In the genomic region with DNA sequence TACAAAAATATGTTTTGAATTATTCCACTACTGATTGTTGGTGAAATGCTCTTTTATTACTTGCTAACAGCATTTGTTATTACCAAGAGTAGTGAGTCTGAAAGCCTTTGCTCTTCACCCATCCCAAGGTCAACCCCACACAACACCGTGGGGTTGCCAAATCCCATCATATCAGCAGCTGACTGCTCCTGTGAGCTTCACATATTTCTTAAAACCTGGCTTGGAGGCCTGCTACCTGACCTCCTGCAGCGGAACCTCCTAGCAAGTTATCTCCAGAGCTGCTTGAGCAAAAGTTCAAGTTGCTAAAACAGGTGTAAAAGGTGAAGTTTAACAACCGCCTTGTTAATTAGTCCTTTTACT, we compare ENCODE assay signal across 13 cellular contexts. TPM values are rescaled to one million over a fixed set of nuclear protein-coding genes. Genes with fewer than 3 reads are reported as not detected.
A peak's percentile ranks its signal among the peaks of the same experiment; 100 is the strongest.
DNase-seq lines count a peak whose midpoint lies in the region; ATAC-seq, FAIRE-seq and TF ChIP-seq lines count a peak whose summit lies in the region.
"Had no signal": no experiment of that assay in that cellular context is flagged by ENCODE, and none has a peak within 500 bp of the region (broad histone marks: within the 10 kb centered on the region; RNA-seq: fewer than 3 reads in every experiment).

No MANE protein-coding gene starts in this region.

- peak overlapping the region; percentile 43 to 79 (median 77) for H3K27ac Mint-ChIP-seq in nephron
- H3K27ac Mint-ChIP-seq: CD4-positive, CD25-positive, alpha-beta regulatory T cell; GM23338; H9 had no signal

- H3K9me3 ChIP-seq in BLaER1: no peaks in the 10 kb centered on the region
- no peaks in the 10 kb centered on the region for H3K9me3 ChIP-seq in H1 (ENCODE audit: insufficient read depth in 2 of 2, low read depth in 1 of 2, low read length in 1 of 2)
- H3K9me3 ChIP-seq in smooth muscle cell (replicated peaks; ENCODE audit: low read depth): no peaks in the 10 kb centered on the region
- H3K9me3 ChIP-seq: A549 had no signal

- FAIRE-seq in H1 (lab: Jason Lieb, UNC): no peak
- FAIRE-seq: A549, GM12878, GM18507 had no signal

- H3K4me3 Mint-ChIP-seq in nephron: no peak overlapping the region
- H3K4me3 Mint-ChIP-seq: CD4-positive, CD25-positive, alpha-beta regulatory T cell; GM23338; H9 had no signal

- H3K4me3 ChIP-seq in BLaER1 (no peak overlapping the region), H1 (ENCODE audit: extremely low read depth in 1 of 4, insufficient read depth in 2 of 4, low read depth in 3 of 4, low read length in 4 of 4) (no peak overlapping the region), smooth muscle cell (no peak overlapping the region)
- H3K4me3 ChIP-seq: A549, GM12878, GM23338 had no signal

- H3K27ac ChIP-seq in BLaER1 (no peak overlapping the region), H1 (ENCODE audit: low read depth, low read length) (no peak overlapping the region), smooth muscle cell (ENCODE audit: low read depth) (no peak overlapping the region)
- H3K27ac ChIP-seq: A549 had no signal

- H3F3A ChIP-seq in smooth muscle cell (ENCODE audit: low read depth): peaks cover 8% of the 10 kb centered on the region

- no peak overlapping the region for H3K56ac ChIP-seq in H1 (replicated peaks; ENCODE audit: insufficient read length, low read depth, low read length)

- CTCF ChIA-PET in H1 (lab: Charles Lee; ENCODE audit: partially characterized antibody): interaction anchor here (1.0 to 2.5 kb wide), 3 partner anchors 9 to 230 kb away, joined by 3 to 8 read pairs (median 5); no protein-coding TSS in a partner anchor

- H3K79me1 ChIP-seq in H1 (ENCODE audit: low read depth, low read length): no peaks in the 10 kb centered on the region

- TF ChIP-seq CTCF in H1 (IDR thresholded peaks at IDR 0.05; ENCODE audit: control extremely low read depth in 1 of 3, insufficient read depth in 1 of 3, low read depth in 1 of 3, low read length in 3 of 3): no peak
- TF ChIP-seq CTCF in nephron (IDR thresholded peaks at IDR 0.05; ENCODE audit: unreplicated experiment in 3 of 3): no peak
- no peak for TF ChIP-seq CTCF in smooth muscle cell (IDR thresholded peaks at IDR 0.05; ENCODE audit: borderline replicate concordance, insufficient read depth, poor library complexity, severe bottlenecking)

- no peak overlapping the region for H2BK20ac ChIP-seq in H1 (ENCODE audit: low read length)

- TF ChIP-seq EP300 in H1 (IDR thresholded peaks at IDR 0.05; ENCODE audit: borderline replicate concordance in 1 of 2, low read depth in 2 of 2, low read length in 2 of 2): no peak

- no peak overlapping the region for H2BK120ac ChIP-seq in H1 (replicated peaks; ENCODE audit: low read depth, low read length)

- H2BK5ac ChIP-seq in H1 (ENCODE audit: low read depth, low read length): no peak overlapping the region

- TF ChIP-seq POLR2A in H1 (IDR thresholded peaks at IDR 0.05; ENCODE audit: control extremely low read depth in 1 of 2, low read depth in 2 of 2, low read length in 2 of 2): no peak

- H3K4me1 Mint-ChIP-seq in nephron: peaks cover 16% of the 10 kb centered on the region
- H3K4me1 Mint-ChIP-seq: GM23338, H9 had no signal

- H3K36me3 Mint-ChIP-seq in nephron (ENCODE audit: low read depth): no peaks in the 10 kb centered on the region
- H3K36me3 Mint-ChIP-seq: CD4-positive, CD25-positive, alpha-beta regulatory T cell had no signal

- H4K5ac ChIP-seq in H1 (ENCODE audit: insufficient read length, low read depth, low read length): no peak overlapping the region

- WGBS in H1 (ENCODE audit: extremely low coverage in 1 of 2, insufficient coverage in 1 of 2, insufficient read length in 1 of 2, insufficient replicate concordance in 2 of 2, low coverage in 1 of 2, low lambda C conversion rate in 2 of 2, missing lambda C conversion rate in 1 of 2), 2 experiments: 90% methylated on average over 3 of the region's 3 CpGs; no CpG with 5 or more reads in 1 of the 2 experiments
- 73% methylated on average over 3 of the region's 3 CpGs for WGBS in smooth muscle cell (ENCODE audit: low lambda C conversion rate)

- H3K23ac ChIP-seq in H1 (ENCODE audit: insufficient read length): no peak overlapping the region

- no peak overlapping the region for H3K14ac ChIP-seq in H1 (ENCODE audit: insufficient read length)

- H3K4me1 ChIP-seq in BLaER1 (peaks cover 14% of the 10 kb centered on the region), H1 (replicated peaks in 1 of 4; ENCODE audit: control insufficient read depth in 3 of 4, insufficient read depth in 4 of 4, low read length in 3 of 4) (no peaks in the 10 kb centered on the region), smooth muscle cell (ENCODE audit: low read depth) (no peaks in the 10 kb centered on the region)
- H3K4me1 ChIP-seq: A549 had no signal

- H2BK15ac ChIP-seq in H1 (ENCODE audit: low read length): no peak overlapping the region

- TF ChIP-seq RAD21 in H1 (IDR thresholded peaks at IDR 0.05 in 1 of 2, conservative IDR thresholded peaks at IDR 0.05 in 1 of 2; ENCODE audit: low read depth in 2 of 2, low read length in 2 of 2): no peak

- H2AFZ ChIP-seq in H1 (ENCODE audit: low read length) (peak overlapping the region; percentile 9; the same call in 1 of the 2 replicates), smooth muscle cell (ENCODE audit: low read depth) (no peak overlapping the region)
- H2AFZ ChIP-seq: GM23338 had no signal

- H3K36me3 ChIP-seq in BLaER1: no peaks in the 10 kb centered on the region
- no peaks in the 10 kb centered on the region for H3K36me3 ChIP-seq in H1 (ENCODE audit: control insufficient read depth in 2 of 4, insufficient read depth in 4 of 4, low read length in 3 of 4)
- no peaks in the 10 kb centered on the region for H3K36me3 ChIP-seq in smooth muscle cell (ENCODE audit: low read depth)

- H4K91ac ChIP-seq in H1 (replicated peaks; ENCODE audit: insufficient read length, low read length): no peak overlapping the region

- no peaks in the 10 kb centered on the region for H3K23me2 ChIP-seq in H1 (ENCODE audit: low read depth, low read length)

- no peaks in the 10 kb centered on the region for H3K27me3 Mint-ChIP-seq in nephron (ENCODE audit: low read depth)

- no peaks in the 10 kb centered on the region for H3K79me2 ChIP-seq in H1 (ENCODE audit: control insufficient read depth in 1 of 2, insufficient read depth in 2 of 2, low read length in 2 of 2)
- no peaks in the 10 kb centered on the region for H3K79me2 ChIP-seq in smooth muscle cell (ENCODE audit: low read depth)

- H3K9me3 Mint-ChIP-seq in nephron: no peaks in the 10 kb centered on the region
- H3K9me3 Mint-ChIP-seq: CD4-positive, CD25-positive, alpha-beta regulatory T cell; GM23338; H9 had no signal

- H4K20me1 ChIP-seq in BLaER1 (no peaks in the 10 kb centered on the region), H1 (replicated peaks in 1 of 2; ENCODE audit: control insufficient read depth in 1 of 2, insufficient read depth in 2 of 2, low read length in 2 of 2) (no peaks in the 10 kb centered on the region), smooth muscle cell (ENCODE audit: low read depth) (no peaks in the 10 kb centered on the region)

- H3K4me2 ChIP-seq in BLaER1 (peak overlapping the region; percentile 29; the same call in 1 of the 2 replicates), H1 (ENCODE audit: insufficient read depth in 1 of 2, low read depth in 2 of 2, low read length in 2 of 2) (no peak overlapping the region), smooth muscle cell (peak overlapping the region; percentile 72)
- H3K4me2 ChIP-seq: A549, GM23338 had no signal

- H3K4ac ChIP-seq in H1 (replicated peaks; ENCODE audit: insufficient read length, low read depth, low read length): no peak overlapping the region

- H4K8ac ChIP-seq in H1 (ENCODE audit: extremely low read depth, insufficient read depth, low read length): no peak overlapping the region

- ATAC-seq in GM18511 (IDR thresholded peaks at IDR 0.05; ENCODE audit: unreplicated experiment): no peak
- ATAC-seq: A549, GM12878, GM23338 had no signal

- no peak overlapping the region for H2AK5ac ChIP-seq in H1 (ENCODE audit: low read depth, low read length)

- no peak overlapping the region for H3K18ac ChIP-seq in H1 (ENCODE audit: extremely low read depth, low read length)

- H3K9ac ChIP-seq in BLaER1 (no peak overlapping the region), H1 (replicated peaks in 1 of 4; ENCODE audit: extremely low read depth in 1 of 4, low read depth in 3 of 4, low read length in 3 of 4) (no peak overlapping the region), smooth muscle cell (ENCODE audit: low read depth) (no peak overlapping the region)

- DNase-seq in H1 (ENCODE audit: low read depth in 1 of 2, low spot score in 2 of 2): no peak
- DNase-seq in smooth muscle cell (lab: John Stamatoyannopoulos, UW; ENCODE audit: unreplicated experiment): no peak
- no peak for DNase-seq in SHP77 treated with DMSO at 0.1 percent for 48 hours (lab: John Stamatoyannopoulos, UW)
- no peak for DNase-seq in dermis blood vessel endothelial cell
- DNase-seq: CD4-positive, CD25-positive, alpha-beta regulatory T cell; H9 had no signal

- H3K27me3 ChIP-seq in BLaER1 (no peaks in the 10 kb centered on the region), H1 (replicated peaks in 1 of 4; ENCODE audit: control insufficient read depth in 3 of 4, extremely low read depth in 1 of 4, insufficient read depth in 3 of 4, low read length in 3 of 4) (no peaks in the 10 kb centered on the region), smooth muscle cell (ENCODE audit: low read depth) (peaks cover 8% of the 10 kb centered on the region)

- POLR2A ChIA-PET in H1 (lab: Charles Lee; ENCODE audit: partially characterized antibody): no interaction called here

- no peak overlapping the region for H2BK12ac ChIP-seq in H1 (ENCODE audit: low read depth, low read length)

TF ChIP-seq in H1, 55 proteins besides CTCF, POLR2A, EP300 and RAD21 (continues in another document):
- TF ChIP-seq TAF7 (optimal IDR thresholded peaks at IDR 0.05; ENCODE audit: borderline replicate concordance, low read depth, low read length) (no peak), EGR1 (IDR thresholded peaks at IDR 0.05; ENCODE audit: borderline replicate concordance, low read depth, low read length) (no peak), ASH2L (IDR thresholded peaks at IDR 0.05; ENCODE audit: low read length) (no peak), JUN (IDR thresholded peaks at IDR 0.05; ENCODE audit: low read depth, low read length) (no peak), CBX5 (IDR thresholded peaks at IDR 0.05; ENCODE audit: low read depth, low read length) (no peak), SP1 (IDR thresholded peaks at IDR 0.05; ENCODE audit: low read depth, low read length) (no peak)

RNA-seq across cellular contexts. Expression of a gene that starts 20.1 kb away (rescaled TPM):
- total RNA-seq in H1 (2021; fragmentation: NEBNext Ultra II Directional; extraction: Animal tissue kit (Norgen Biotek cat#: 25700)): 413 and 444 TPM in 2 replicates
- polyA plus RNA-seq in H1 (2011; rRNA removed): 182 and 302 TPM in 2 replicates
- 485 TPM for polyA plus RNA-seq in H1 (2011; cell fraction: cytosol; rRNA removed)
- 90.3 TPM for polyA plus RNA-seq in H1 (2011; cell fraction: nucleus; rRNA removed)
- polyA plus RNA-seq in H1 (2012, experiment 1 of 2): 354 to 622 TPM (median 455 TPM) in 4 replicates
- polyA plus RNA-seq in H1 (2012, experiment 2 of 2): 55.4 TPM
- polyA plus RNA-seq in H1 (2013, experiment 1 of 2): 498 TPM
- polyA plus RNA-seq in H1 (2013, experiment 2 of 2): 489 TPM
- polyA minus RNA-seq in H1 (2011; rRNA and poly(A)+ RNA removed): 147 and 208 TPM in 2 replicates
- polyA minus RNA-seq in H1 (2011; cell fraction: cytosol; rRNA and poly(A)+ RNA removed): 120 TPM
- polyA minus RNA-seq in H1 (2011; cell fraction: nucleus; rRNA and poly(A)+ RNA removed): 81.5 TPM
- 536 and 539 TPM in 2 replicates for total RNA-seq in smooth muscle cell
- 178 and 193 TPM in 2 replicates for polyA plus RNA-seq in smooth muscle cell
- 633 and 662 TPM in 2 replicates for total RNA-seq in dermis blood vessel endothelial cell

Comparison
In these comparisons a context has a peak if more than half of its experiments do, and no peak if none do; other contexts are left out.
1. H3K4me2 ChIP-seq: peak in BLaER1 (single experiment) and smooth muscle cell (single experiment); none in H1 (0 of 2).